ENCODE assay signal across 30 cellular contexts in the genomic region with DNA sequence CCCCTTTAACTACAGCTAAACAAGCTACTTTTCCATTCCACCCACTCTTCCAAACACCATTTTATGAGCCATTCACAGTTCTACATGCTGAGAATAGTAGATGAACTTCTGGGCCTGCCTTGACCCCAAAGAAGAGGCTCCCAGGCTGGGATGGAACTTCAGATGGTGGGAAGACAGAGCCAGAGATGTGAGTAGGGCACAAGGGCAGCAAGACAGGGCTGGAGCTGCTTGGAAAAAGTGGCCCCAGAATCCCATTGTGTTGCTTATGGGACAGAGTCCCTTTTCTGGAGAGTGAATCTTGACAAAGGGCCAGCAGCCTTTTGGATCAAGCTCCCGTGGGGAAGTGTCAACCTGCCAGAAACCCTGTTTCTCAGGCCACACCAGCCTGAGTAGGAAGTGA.
"Had no signal": no experiment of that assay in that cellular context is flagged by ENCODE, and none has a peak within 500 bp of the region (broad histone marks: within the 10 kb centered on the region; RNA-seq: fewer than 3 reads in every experiment).

No MANE protein-coding gene starts in this region.

- H3K36me3 Mint-ChIP-seq: natural killer cell treated with Interleukin-12 subunit alpha and Interleukin-12 subunit beta and Interleukin-15 and Interleukin-18, amount 100 ng/mL, for 72 hours; stimulated activated effector memory CD8-positive, alpha-beta T cell treated with anti-CD3 and anti-CD28 coated beads, Interleukin-12 subunit alpha, Interleukin-12 subunit beta, amount 100 ng/mL, for 72 hours; stimulated activated naive B cell treated with anti-CD40 and anti-IgM and Interleukin-4, amounts not matched to agents 10 μg/mL and 1 μg/mL and 100 μg/mL, for 72 hours had no signal

- H3K36me3 ChIP-seq: neutrophil, ovary, right lobe of liver, sigmoid colon, stomach, thoracic aorta, thyroid gland, tibial nerve, upper lobe of left lung, vagina had no signal

- H2AFZ ChIP-seq: parathyroid adenoma had no signal

- H3K79me2 ChIP-seq: parathyroid adenoma had no signal

- FAIRE-seq: small intestine, urothelium cell line had no signal

- H3K4me1 Mint-ChIP-seq: neural crest cell; stimulated activated effector memory CD8-positive, alpha-beta T cell treated with anti-CD3 and anti-CD28 coated beads, Interleukin-12 subunit alpha, Interleukin-12 subunit beta, amount 100 ng/mL, for 72 hours; stimulated activated naive B cell treated with anti-CD40 and anti-IgM and Interleukin-4, amounts not matched to agents 10 μg/mL and 1 μg/mL and 100 μg/mL, for 72 hours had no signal

- H3K4me3 Mint-ChIP-seq: natural killer cell treated with Interleukin-12 subunit alpha and Interleukin-12 subunit beta and Interleukin-15 and Interleukin-18, amount 100 ng/mL, for 72 hours; nephron progenitor cell; neural crest cell; stimulated activated effector memory CD8-positive, alpha-beta T cell treated with anti-CD3 and anti-CD28 coated beads, Interleukin-12 subunit alpha, Interleukin-12 subunit beta, amount 100 ng/mL, for 72 hours; stimulated activated naive B cell treated with anti-CD40 and anti-IgM and Interleukin-4, amounts not matched to agents 10 μg/mL and 1 μg/mL and 100 μg/mL, for 72 hours; stimulated activated naive CD8-positive, alpha-beta T cell treated with anti-CD3 and anti-CD28 coated beads, Interleukin-15, Interleukin-2, amounts not matched to agents 100 ng/mL and 50 ng/mL, for 24 hours had no signal

- H3K27ac Mint-ChIP-seq: natural killer cell treated with Interleukin-12 subunit alpha and Interleukin-12 subunit beta and Interleukin-15 and Interleukin-18, amount 100 ng/mL, for 72 hours; nephron progenitor cell; progenitor cell of endocrine pancreas; stimulated activated effector memory CD8-positive, alpha-beta T cell treated with anti-CD3 and anti-CD28 coated beads, Interleukin-12 subunit alpha, Interleukin-12 subunit beta, amount 100 ng/mL, for 72 hours; stimulated activated naive B cell treated with anti-CD40 and anti-IgM and Interleukin-4, amounts not matched to agents 10 μg/mL and 1 μg/mL and 100 μg/mL, for 72 hours; stimulated activated naive CD8-positive, alpha-beta T cell treated with anti-CD3 and anti-CD28 coated beads, Interleukin-15, Interleukin-2, amounts not matched to agents 100 ng/mL and 50 ng/mL, for 24 hours had no signal

- H3K4me1 ChIP-seq: parathyroid adenoma, psoas muscle, right lobe of liver, sigmoid colon, stomach, tibial nerve, upper lobe of left lung, vagina had no signal

- H3K27me3 Mint-ChIP-seq: natural killer cell treated with Interleukin-12 subunit alpha and Interleukin-12 subunit beta and Interleukin-15 and Interleukin-18, amount 100 ng/mL, for 72 hours; stimulated activated naive B cell treated with anti-CD40 and anti-IgM and Interleukin-4, amounts not matched to agents 10 μg/mL and 1 μg/mL and 100 μg/mL, for 72 hours; stimulated activated naive CD8-positive, alpha-beta T cell treated with anti-CD3 and anti-CD28 coated beads, Interleukin-15, Interleukin-2, amounts not matched to agents 100 ng/mL and 50 ng/mL, for 24 hours had no signal

- H3K27ac ChIP-seq: neutrophil, ovary, parathyroid adenoma, psoas muscle, right lobe of liver, sigmoid colon, stomach, thoracic aorta, thyroid gland, tibial nerve, upper lobe of left lung, vagina had no signal

- H3K27me3 ChIP-seq: neutrophil, ovary, right lobe of liver, sigmoid colon, stomach, thyroid gland, tibial nerve, upper lobe of left lung, vagina had no signal

- H3K4me3 ChIP-seq: ovary, psoas muscle, right lobe of liver, sigmoid colon, stomach, thoracic aorta, thyroid gland, tibial nerve, upper lobe of left lung, vagina had no signal

- H3K9me3 Mint-ChIP-seq: natural killer cell treated with Interleukin-12 subunit alpha and Interleukin-12 subunit beta and Interleukin-15 and Interleukin-18, amount 100 ng/mL, for 72 hours; nephron progenitor cell; neural crest cell; stimulated activated naive CD8-positive, alpha-beta T cell treated with anti-CD3 and anti-CD28 coated beads, Interleukin-15, Interleukin-2, amounts not matched to agents 100 ng/mL and 50 ng/mL, for 24 hours had no signal

- DNase-seq: nephron progenitor cell; nucleus accumbens; ovary; posterior cingulate gyrus; psoas muscle; right cardiac atrium; right lobe of liver; sigmoid colon; small intestine; stimulated activated CD4-positive, alpha-beta T cell treated with anti-CD3 and anti-CD28 coated beads, Interleukin-15, amount 100 ng/mL, for 24 hours; stimulated activated CD4-positive, alpha-beta T cell treated with anti-CD3 and anti-CD28 coated beads, Interleukin-2, amount 100 ng/mL, for 24 hours; stimulated activated CD4-positive, alpha-beta T cell treated with anti-CD3 and anti-CD28 coated beads, Interleukin-2, amount 100 ng/mL, for 48 hours; stimulated activated CD4-positive, alpha-beta T cell treated with anti-CD3 and anti-CD28 coated beads, Interleukin-4, amount 100 ng/mL, for 24 hours; stimulated activated naive B cell treated with anti-CD40 and anti-IgM and Interleukin-4, amounts not matched to agents 10 μg/mL and 1 μg/mL and 100 μg/mL, for 72 hours; stimulated activated naive CD4-positive, alpha-beta T cell treated with Interleukin-2 at 50 U/mL for 16 hours; stomach; thyroid gland; trophoblast cell; upper lobe of left lung had no signal

- H3K9me3 ChIP-seq: neutrophil, ovary, psoas muscle, right lobe of liver, sigmoid colon, stomach, thoracic aorta, thyroid gland, tibial nerve, upper lobe of left lung, vagina had no signal
